Comparison of ENCODE assay signal across 9 cellular contexts in genomic region chr3:175526609-175527280, GRCh38.
A peak's percentile ranks its signal among the peaks of the same experiment; 100 is the strongest.
DNase-seq lines count a peak whose midpoint lies in the region; ATAC-seq, FAIRE-seq and TF ChIP-seq lines count a peak whose summit lies in the region.
"Had no signal": no experiment of that assay in that cellular context is flagged by ENCODE, and none has a peak within 500 bp of the region (broad histone marks: within the 10 kb centered on the region; RNA-seq: fewer than 3 reads in every experiment).

No MANE protein-coding gene starts in this region.

- H3K27ac Mint-ChIP-seq in Caco-2 (ENCODE audit: unreplicated experiment), result no peak overlapping the region
- H3K27ac Mint-ChIP-seq: activated CD4-positive, alpha-beta memory T cell treated with anti-CD3 and anti-CD28 coated beads, Interleukin-2, amount 10 ng/mL, durations not matched to agents 7 days and 5 days had no signal

- TF ChIP-seq CTCF in WI38 (IDR thresholded peaks at IDR 0.05; ENCODE audit: low read depth, low read length) (no peak), Caco-2 (IDR thresholded peaks at IDR 0.05; ENCODE audit: insufficient read depth in 1 of 2, low read depth in 1 of 2, low read length in 1 of 2, severe bottlenecking in 1 of 2, unreplicated experiment in 1 of 2) (no peak)

- H3K9ac ChIP-seq in GM23248 (no peak overlapping the region), skeletal muscle tissue (ENCODE audit: low read depth in 1 of 3, low read length in 3 of 3) (no peak overlapping the region)

- H3K27ac ChIP-seq in GM23248 (no peak overlapping the region), skeletal muscle tissue (ENCODE audit: low read depth, low read length) (no peak overlapping the region)

- H3K4me3 Mint-ChIP-seq in Caco-2 (ENCODE audit: unreplicated experiment), result no peak overlapping the region
- H3K4me3 Mint-ChIP-seq: activated CD4-positive, alpha-beta memory T cell treated with anti-CD3 and anti-CD28 coated beads, Interleukin-2, amount 10 ng/mL, durations not matched to agents 7 days and 5 days had no signal

- DNase-seq in GM23248, result no peak
- peak; percentile 12 for DNase-seq in iPS DF 19.7 (ENCODE audit: low read depth, low spot score)
- no peak for DNase-seq in GM19239 (ENCODE audit: insufficient read length, low spot score)
- no peak for DNase-seq in Caco-2
- DNase-seq: activated CD4-positive, alpha-beta memory T cell treated with anti-CD3 and anti-CD28 coated beads, Interleukin-2, amount 10 ng/mL, durations not matched to agents 7 days and 5 days had no signal

- H3K4me3 ChIP-seq in GM23248 (0 out of 2 replicates have a peak overlapping the region, but pooled peaks have one; percentile 17), WI38 (ENCODE audit: low read depth, low read length) (peak overlapping the region; percentile 50), skeletal muscle tissue (ENCODE audit: low read length in 3 of 3) (peak overlapping the region; percentile 36 to 57 (median 43)), Caco-2 (ENCODE audit: low read depth, low read length) (no peak overlapping the region)

- H3K9me3 ChIP-seq in GM23248 (ENCODE audit: low read depth) (no peaks in the 10 kb centered on the region), skeletal muscle tissue (ENCODE audit: control insufficient read depth in 3 of 3, low read length in 3 of 3) (no peaks in the 10 kb centered on the region), Caco-2 (no peaks in the 10 kb centered on the region)

- H3K27me3 ChIP-seq in GM23248 (replicated peaks; ENCODE audit: insufficient read depth) (no peaks in the 10 kb centered on the region), skeletal muscle tissue (ENCODE audit: control insufficient read depth in 3 of 3, insufficient read depth in 3 of 3, low read length in 3 of 3) (no peaks in the 10 kb centered on the region), Caco-2 (replicated peaks; ENCODE audit: control insufficient read depth, insufficient read depth, low read length) (no peaks in the 10 kb centered on the region)

- no peaks in the 10 kb centered on the region for H3K4me1 Mint-ChIP-seq in Caco-2 (ENCODE audit: low read depth, unreplicated experiment)
- H3K4me1 Mint-ChIP-seq: activated CD4-positive, alpha-beta memory T cell treated with anti-CD3 and anti-CD28 coated beads, Interleukin-2, amount 10 ng/mL, durations not matched to agents 7 days and 5 days had no signal

- H3K36me3 ChIP-seq in GM23248 (ENCODE audit: low read depth), result no peaks in the 10 kb centered on the region
- H3K36me3 ChIP-seq in skeletal muscle tissue (ENCODE audit: control insufficient read depth in 3 of 3, insufficient read depth in 3 of 3, low read length in 3 of 3), result no peaks in the 10 kb centered on the region
- no peaks in the 10 kb centered on the region for H3K36me3 ChIP-seq in Caco-2 (ENCODE audit: control insufficient read depth, insufficient read depth, low read length)

- H3K36me3 Mint-ChIP-seq in Caco-2 (ENCODE audit: insufficient read depth, unreplicated experiment), result no peaks in the 10 kb centered on the region

- H3K9me2 ChIP-seq in GM23248 (ENCODE audit: insufficient read depth), result no peaks in the 10 kb centered on the region

- in situ Hi-C loops in GM23248 (cut with MboI), result no loop called here

- H2AFZ ChIP-seq in GM23248, result no peak overlapping the region

- no peak overlapping the region for H3K4me2 ChIP-seq in GM23248 (ENCODE audit: unreplicated experiment)

- no peaks in the 10 kb centered on the region for H3F3A ChIP-seq in GM23248 (ENCODE audit: insufficient read depth)

- no peak for FAIRE-seq in GM19239 (lab: Jason Lieb, UNC)

- 95 to 96% methylated on average over 4 of the region's 4 CpGs for WGBS in GM23248 (ENCODE audit: low coverage in 1 of 2, low lambda C conversion rate in 2 of 2, missing lambda C conversion rate in 2 of 2), 2 experiments

- no peaks in the 10 kb centered on the region for H3K9me3 Mint-ChIP-seq in Caco-2 (ENCODE audit: unreplicated experiment)

- CTCF ChIA-PET in Caco-2 (lab: Charles Lee), result no interaction called here

- H3K4me1 ChIP-seq in GM23248 (ENCODE audit: insufficient read depth) (no peaks in the 10 kb centered on the region), skeletal muscle tissue (ENCODE audit: control insufficient read depth in 3 of 3, insufficient read depth in 3 of 3, low read length in 3 of 3) (no peaks in the 10 kb centered on the region), Caco-2 (no peaks in the 10 kb centered on the region)

- no peaks in the 10 kb centered on the region for H3K79me2 ChIP-seq in GM23248 (ENCODE audit: insufficient read depth)

- no peak for ATAC-seq in GM21381 (IDR thresholded peaks at IDR 0.05; ENCODE audit: unreplicated experiment)
- ATAC-seq in HG03520 (IDR thresholded peaks at IDR 0.05; ENCODE audit: unreplicated experiment), result no peak

- no peaks in the 10 kb centered on the region for H4K20me1 ChIP-seq in GM23248 (ENCODE audit: insufficient read depth)

- no TSS peak for BruUV-seq in Caco-2 (replicated peaks; lab: Mats Ljungman, UMichigan)

- POLR2A ChIA-PET in Caco-2 (lab: Charles Lee), result no interaction called here

- intact Hi-C loops in Caco-2 (cut with micrococcal nuclease; ENCODE audit: unreplicated experiment), result no loop called here

- no peaks in the 10 kb centered on the region for H3K27me3 Mint-ChIP-seq in Caco-2 (ENCODE audit: insufficient read depth, unreplicated experiment)
- H3K27me3 Mint-ChIP-seq: activated CD4-positive, alpha-beta memory T cell treated with anti-CD3 and anti-CD28 coated beads, Interleukin-2, amount 10 ng/mL, durations not matched to agents 7 days and 5 days had no signal
